Comparison of ENCODE assay signal across 20 cellular contexts in the genomic region with DNA sequence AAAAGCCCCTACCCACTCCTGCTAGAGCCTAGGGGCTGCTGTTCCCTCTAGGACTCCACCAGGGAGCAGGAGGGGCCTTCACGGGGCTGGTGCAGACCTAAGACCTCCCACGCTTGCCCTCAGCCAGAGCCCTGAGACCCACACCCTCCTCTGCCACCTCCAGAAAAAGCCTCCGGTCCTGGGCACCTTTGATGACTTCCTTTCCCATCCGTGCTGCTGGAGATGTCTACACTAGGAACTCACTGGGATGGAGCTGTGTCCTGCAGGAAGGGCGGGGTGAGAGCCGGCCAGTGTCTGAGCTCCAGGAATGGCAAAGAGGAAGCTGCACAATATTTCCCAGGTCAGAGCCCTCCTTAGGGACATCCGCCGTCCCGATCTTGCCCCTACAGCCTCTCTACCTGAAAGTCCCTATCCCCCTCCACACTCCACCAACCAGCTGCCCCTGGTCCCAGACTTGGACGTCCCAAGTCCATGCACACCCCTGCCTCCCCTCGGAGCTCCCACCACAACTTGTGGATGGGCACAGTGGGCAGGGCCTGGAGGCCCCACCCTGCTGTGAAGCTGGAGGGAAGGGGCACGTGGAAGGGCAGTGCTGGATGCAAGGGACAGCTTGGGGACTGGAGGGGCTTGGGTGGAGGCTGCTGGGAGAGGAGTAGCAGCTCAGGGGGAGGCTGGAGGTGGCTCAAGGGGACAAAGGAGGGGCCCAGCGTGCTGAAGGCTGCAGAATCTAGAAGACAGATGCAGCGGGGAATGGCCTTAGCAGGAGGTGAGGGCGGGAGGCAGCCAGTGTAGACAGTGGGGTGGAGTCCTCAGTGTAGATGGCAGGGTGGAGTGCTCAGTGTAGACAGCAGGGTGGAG. TPM values are rescaled to one million over a fixed set of nuclear protein-coding genes. Genes with fewer than 3 reads are reported as not detected.
A peak's percentile ranks its signal among the peaks of the same experiment; 100 is the strongest.
DNase-seq lines count a peak whose midpoint lies in the region; ATAC-seq and TF ChIP-seq lines count a peak whose summit lies in the region.
"Had no signal": no experiment of that assay in that cellular context is flagged by ENCODE, and none has a peak within 500 bp of the region (broad histone marks: within the 10 kb centered on the region; RNA-seq: fewer than 3 reads in every experiment).

No MANE protein-coding gene starts in this region.

- DNase-seq in heart left ventricle (peak in 2 of 5 donors; percentile 22 to 38), right atrium auricular region (ENCODE audit: low spot score) (no peak), SJCRH30 (no peak), coronary artery (ENCODE audit: low spot score) (no peak), tibial artery (no peak)
- DNase-seq in activated CD8-positive, alpha-beta memory T cell treated with anti-CD3 and anti-CD28 coated beads for 24 hours: no peak
- no peak for DNase-seq in stimulated activated CD4-positive, alpha-beta T cell treated with anti-CD3 and anti-CD28 coated beads, Interleukin-1b, Interleukin-23, amount 100 ng/mL, for 48 hours
- DNase-seq: CD4-positive, alpha-beta memory T cell; DND-41; esophagus squamous epithelium; immature natural killer cell; natural killer cell; NCI-H2029 treated with DMSO at 0.1 percent for 48 hours; NCI-H446 treated with DMSO at 0.1 percent for 48 hours; stimulated activated CD4-positive, alpha-beta T cell treated with anti-CD3 and anti-CD28 coated beads, Interleukin-12 subunit alpha, Interleukin-12 subunit beta, amount 100 ng/mL, for 4 hours had no signal

- no peak for TF ChIP-seq POLR2A in heart left ventricle (IDR thresholded peaks at IDR 0.05)

- peak overlapping the region; percentile 27 to 72 for H3K9ac ChIP-seq in liver (ENCODE audit: low read depth in 1 of 2, low read length in 2 of 2)

- TF ChIP-seq CTCF in heart left ventricle (IDR thresholded peaks at IDR 0.05): no peak
- TF ChIP-seq CTCF in right atrium auricular region (IDR thresholded peaks at IDR 0.05): no peak
- no peak for TF ChIP-seq CTCF in liver (IDR thresholded peaks at IDR 0.05; ENCODE audit: low read depth, low read length, missing input control)
- TF ChIP-seq CTCF in coronary artery (IDR thresholded peaks at IDR 0.05): no peak
- no peak for TF ChIP-seq CTCF in tibial artery (IDR thresholded peaks at IDR 0.05)

- H3K4me1 ChIP-seq in heart left ventricle (peaks cover 0 to 29% (median 12%) of the 10 kb centered on the region in 12 donors), right atrium auricular region (peaks cover 0 to 18% of the 10 kb centered on the region in 2 donors), SJCRH30 (peaks cover 15% of the 10 kb centered on the region), liver (ENCODE audit: control insufficient read depth in 4 of 4, insufficient read depth in 4 of 4, low read length in 3 of 4) (peaks cover 14 to 40% (median 30%) of the 10 kb centered on the region in 4 donors), tibial artery (peaks cover 0 to 18% (median 7%) of the 10 kb centered on the region in 4 donors)

- H3K27ac ChIP-seq in heart left ventricle (no peak overlapping the region), right atrium auricular region (no peak overlapping the region), SJCRH30 (no peak overlapping the region), liver (ENCODE audit: low read depth in 1 of 2, low read length in 2 of 2) (peak overlapping the region; percentile 90 to 99), coronary artery (no peak overlapping the region), tibial artery (no peak overlapping the region)
- H3K27ac ChIP-seq: cardiac muscle cell, esophagus squamous epithelium, SJSA1 had no signal

- no peaks in the 10 kb centered on the region for H3K27me3 ChIP-seq in heart left ventricle
- no peaks in the 10 kb centered on the region for H3K27me3 ChIP-seq in right atrium auricular region
- H3K27me3 ChIP-seq in SJCRH30: no peaks in the 10 kb centered on the region
- no peaks in the 10 kb centered on the region for H3K27me3 ChIP-seq in liver (ENCODE audit: control insufficient read depth in 4 of 4, insufficient read depth in 4 of 4, low read length in 3 of 4)
- H3K27me3 ChIP-seq in tibial artery: no peaks in the 10 kb centered on the region
- H3K27me3 ChIP-seq: adrenal gland, SJSA1, tibial nerve had no signal

- peak; percentile 18 to 74 (median 37) for ATAC-seq in heart left ventricle

- 62 to 77% (median 65%) methylated on average over 15 of the region's 15 CpGs for WGBS in heart left ventricle, 4 donors
- WGBS in liver: 37% methylated on average over 15 of the region's 15 CpGs

- H3K36me3 ChIP-seq in heart left ventricle: no peaks in the 10 kb centered on the region
- no peaks in the 10 kb centered on the region for H3K36me3 ChIP-seq in right atrium auricular region
- no peaks in the 10 kb centered on the region for H3K36me3 ChIP-seq in SJCRH30
- H3K36me3 ChIP-seq in liver (ENCODE audit: control insufficient read depth in 4 of 4, insufficient read depth in 3 of 4, low read depth in 1 of 4, low read length in 3 of 4): no peaks in the 10 kb centered on the region
- no peaks in the 10 kb centered on the region for H3K36me3 ChIP-seq in tibial artery
- H3K36me3 ChIP-seq: adrenal gland, cardiac muscle cell, esophagus squamous epithelium, SJSA1, tibial nerve had no signal

- no peak overlapping the region for H3K4me3 ChIP-seq in heart left ventricle
- no peak overlapping the region for H3K4me3 ChIP-seq in right atrium auricular region
- peak overlapping the region; percentile 2; the same call in 1 of the 2 replicates for H3K4me3 ChIP-seq in SJCRH30
- H3K4me3 ChIP-seq in liver (ENCODE audit: low read depth in 1 of 3, low read length in 3 of 3): peak overlapping the region in 2 of 3 donors; percentile 25 to 50
- no peak overlapping the region for H3K4me3 ChIP-seq in coronary artery
- no peak overlapping the region for H3K4me3 ChIP-seq in tibial artery
- H3K4me3 ChIP-seq: adrenal gland, cardiac muscle cell, esophagus squamous epithelium, SJSA1, tibial nerve had no signal

- no peaks in the 10 kb centered on the region for H3K9me3 ChIP-seq in heart left ventricle
- H3K9me3 ChIP-seq in right atrium auricular region: no peaks in the 10 kb centered on the region
- H3K9me3 ChIP-seq in SJCRH30 (replicated peaks): no peaks in the 10 kb centered on the region
- H3K9me3 ChIP-seq in liver (ENCODE audit: control insufficient read depth in 4 of 4, low read length in 3 of 4): no peaks in the 10 kb centered on the region
- H3K9me3 ChIP-seq in tibial artery: no peaks in the 10 kb centered on the region
- H3K9me3 ChIP-seq: adrenal gland, esophagus squamous epithelium had no signal

- intact Hi-C loops in heart left ventricle (cut with DNase I): loop anchor here in 9 of 10 donors (5.0 to 10.0 kb wide), 7 partner anchors 42 to 158 kb away; a partner anchor contains a TSS
- intact Hi-C loops in tibial artery (cut with DNase I; ENCODE audit: low total_unique reads): loop anchor here (2.0 to 10.0 kb wide), 3 partner anchors 40 to 146 kb away; a partner anchor contains a TSS

- TF ChIP-seq RAD21 in liver (IDR thresholded peaks at IDR 0.05): no peak

TF ChIP-seq in liver, 16 proteins besides CTCF, POLR2A, EP300 and RAD21:
- TF ChIP-seq, protein P1, sequence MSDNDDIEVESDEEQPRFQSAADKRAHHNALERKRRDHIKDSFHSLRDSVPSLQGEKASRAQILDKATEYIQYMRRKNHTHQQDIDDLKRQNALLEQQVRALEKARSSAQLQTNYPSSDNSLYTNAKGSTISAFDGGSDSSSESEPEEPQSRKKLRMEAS (IDR thresholded peaks at IDR 0.05): no peak
- no peak for TF ChIP-seq TAF1 (conservative IDR thresholded peaks at IDR 0.05)
- no peak for TF ChIP-seq FOXA2 (IDR thresholded peaks at IDR 0.05)
- TF ChIP-seq, protein P2, sequence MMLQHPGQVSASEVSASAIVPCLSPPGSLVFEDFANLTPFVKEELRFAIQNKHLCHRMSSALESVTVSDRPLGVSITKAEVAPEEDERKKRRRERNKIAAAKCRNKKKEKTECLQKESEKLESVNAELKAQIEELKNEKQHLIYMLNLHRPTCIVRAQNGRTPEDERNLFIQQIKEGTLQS (IDR thresholded peaks at IDR 0.05): no peak

RNA-seq across cellular contexts. Expression of a gene that starts 13.5 kb away (rescaled TPM):
- 10 to 100 TPM; 34.5 to 62.5 (median 39.8) TPM for total RNA-seq in heart left ventricle
- 10 to 100 TPM; 30.2 to 44.0 TPM for polyA plus RNA-seq in heart left ventricle
- 10 to 100 TPM; 34.6 to 60.9 TPM for total RNA-seq in right atrium auricular region
- 45.5 and 46.5 TPM in 2 replicates for total RNA-seq in SJCRH30 (2014; rRNA removed; shearing (Covaris generic))
- 10 to 100 TPM; 53.8 to 99.3 TPM for total RNA-seq in liver
- 10 to 100 TPM; 48.9 to 88.8 TPM for polyA plus RNA-seq in liver

RNA-seq across cellular contexts. Expression of a gene that starts 27.1 kb away (rescaled TPM):
- total RNA-seq in heart left ventricle: 10 to 100 TPM; 17.6 to 47.1 (median 31.6) TPM
- 10 to 100 TPM; 33.6 to 60.5 TPM for polyA plus RNA-seq in heart left ventricle
- total RNA-seq in right atrium auricular region: 10 to 100 TPM; 20.4 to 21.3 TPM
- 26.5 and 30.7 TPM in 2 replicates for total RNA-seq in SJCRH30 (2014; rRNA removed; shearing (Covaris generic))
- 10 to 100 TPM in 1 of 2 donors, 1 to 10 TPM in 1; 7.8 to 39.8 TPM for total RNA-seq in liver
- 10 to 100 TPM; 24.2 to 50.3 TPM for polyA plus RNA-seq in liver

Comparison
In these comparisons a context has a peak if more than half of its experiments do, and no peak if none do; other contexts are left out.
1. H3K27ac ChIP-seq: peak in liver (2 of 2); none in heart left ventricle (0 of 12), right atrium auricular region (0 of 2), SJCRH30 (single experiment), coronary artery (0 of 2) and tibial artery (0 of 2).
2. H3K4me3 ChIP-seq: peak in SJCRH30 (single experiment) and liver (2 of 3); none in heart left ventricle (0 of 12), right atrium auricular region (0 of 2), coronary artery (single experiment) and tibial artery (0 of 2).